10 cellular contexts compared by ENCODE assay signal in the genomic region with DNA sequence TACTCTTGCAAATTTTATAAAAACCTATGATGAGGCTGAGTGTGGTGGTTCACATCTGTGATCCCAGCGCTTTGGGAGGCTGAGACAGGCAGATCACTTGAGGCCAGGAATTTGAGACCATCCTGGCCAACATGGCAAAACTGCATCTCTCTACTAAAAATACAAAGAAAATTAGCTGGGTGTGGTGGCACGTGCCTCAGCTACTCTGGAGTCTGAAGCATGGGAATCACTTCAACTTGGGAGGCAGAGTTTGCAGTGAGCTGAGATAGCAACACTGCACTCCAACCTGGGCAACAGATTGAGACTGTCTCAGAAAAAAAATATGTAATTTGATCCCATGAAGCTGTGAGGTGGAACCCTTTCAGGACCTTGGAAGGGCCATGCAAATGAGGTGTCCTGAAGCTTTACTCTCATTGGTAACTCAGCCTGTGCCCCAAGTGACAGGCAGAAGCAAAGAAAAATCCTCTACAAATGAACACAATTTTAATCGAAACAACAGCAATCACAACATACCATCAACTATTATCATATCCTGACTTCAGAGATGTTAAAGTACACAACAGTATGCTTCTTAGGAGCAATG.
DNase-seq lines count a peak whose midpoint lies in the region; ATAC-seq and TF ChIP-seq lines count a peak whose summit lies in the region.
"Had no signal": no experiment of that assay in that cellular context is flagged by ENCODE, and none has a peak within 500 bp of the region (broad histone marks: within the 10 kb centered on the region; RNA-seq: fewer than 3 reads in every experiment).

No MANE protein-coding gene starts in this region.

- no peaks in the 10 kb centered on the region for H3K9me3 ChIP-seq in parathyroid adenoma (ENCODE audit: control insufficient read depth, low read length)
- H3K9me3 ChIP-seq in spleen: peaks cover 0 to 17% (median 10%) of the 10 kb centered on the region in 8 donors

- peak overlapping the region; percentile 43 for H2AFZ ChIP-seq in parathyroid adenoma

- H3K9ac ChIP-seq in parathyroid adenoma: no peak overlapping the region

- no peak for TF ChIP-seq POLR2A in spleen (IDR thresholded peaks at IDR 0.05)

- DNase-seq in NCI-H748 (lab: John Stamatoyannopoulos, UW; ENCODE audit: unreplicated experiment) (peak; percentile 16), NCI-H748 treated with DMSO at 0.1 percent for 48 hours (lab: John Stamatoyannopoulos, UW) (no peak), NCI-H2171 (lab: John Stamatoyannopoulos, UW) (peak; percentile 86), dermis blood vessel endothelial cell (peak; percentile 55), spleen (no peak)
- DNase-seq in activated T-cell treated with anti-CD3 and anti-CD28 coated beads, Interleukin-2, amount 50 U/mL, for 48 hours: no peak
- DNase-seq: AML-193 had no signal

- H3K79me2 ChIP-seq in parathyroid adenoma: no peaks in the 10 kb centered on the region

- H3K4me1 ChIP-seq in parathyroid adenoma: no peaks in the 10 kb centered on the region
- H3K4me1 ChIP-seq in spleen: peaks cover 0 to 56% (median 29%) of the 10 kb centered on the region in 6 donors

- 70 to 81% (median 80%) methylated on average over 3 of the region's 3 CpGs for WGBS in spleen, 5 donors

- TF ChIP-seq CTCF in parathyroid adenoma (IDR thresholded peaks at IDR 0.05) (no peak), spleen (IDR thresholded peaks at IDR 0.05 in 8 of 11, conservative IDR thresholded peaks at IDR 0.05 in 3 of 11) (no peak)

- intact Hi-C loops in spleen (cut with DNase I; ENCODE audit: low total_unique reads): loop anchor here (5.0 kb wide), 1 partner anchor 88 kb away; no protein-coding TSS in a partner anchor

- H3K27ac ChIP-seq in parathyroid adenoma (peak overlapping the region; percentile 40), spleen (peak overlapping the region in 3 of 8 donors; percentile 18 to 82 (median 24))

- H3K4me2 ChIP-seq in parathyroid adenoma (ENCODE audit: low read length): peak overlapping the region; percentile 19

- H3K36me3 ChIP-seq in parathyroid adenoma (ENCODE audit: control insufficient read depth, insufficient read depth, low read length): no peaks in the 10 kb centered on the region
- H3K36me3 ChIP-seq in spleen: no peaks in the 10 kb centered on the region

- no peak for ATAC-seq in HG03139 (IDR thresholded peaks at IDR 0.05; ENCODE audit: unreplicated experiment)

- no peaks in the 10 kb centered on the region for H3K27me3 ChIP-seq in parathyroid adenoma (ENCODE audit: control insufficient read depth, insufficient read depth, low read length)
- H3K27me3 ChIP-seq in spleen (replicated peaks in 1 of 7): no peaks in the 10 kb centered on the region

- H3K4me3 ChIP-seq in parathyroid adenoma (ENCODE audit: low read depth, low read length) (peak overlapping the region; percentile 8), spleen (no peak overlapping the region)
- H3K4me3 ChIP-seq: lung had no signal

Comparison
In these comparisons a context has a peak if more than half of its experiments do, and no peak if none do; other contexts are left out.
1. DNase-seq: peak in NCI-H748 (single experiment), NCI-H2171 (single experiment) and dermis blood vessel endothelial cell (single experiment); none in NCI-H748 treated with DMSO at 0.1 percent for 48 hours (single experiment), activated T-cell treated with anti-CD3 and anti-CD28 coated beads, Interleukin-2, amount 50 U/mL, for 48 hours (0 of 2) and spleen (single experiment).